In genomic region chr16:55508271-55508921, GRCh38 we compare ENCODE assay signal across 8 cellular contexts. TPM values are rescaled to one million over a fixed set of nuclear protein-coding genes. Genes with fewer than 3 reads are reported as not detected.
DNase-seq lines count a peak whose midpoint lies in the region; ATAC-seq, FAIRE-seq and TF ChIP-seq lines count a peak whose summit lies in the region.
"Had no signal": no experiment of that assay in that cellular context is flagged by ENCODE, and none has a peak within 500 bp of the region (broad histone marks: within the 10 kb centered on the region; RNA-seq: fewer than 3 reads in every experiment).

No MANE protein-coding gene starts in this region.

- H3K9ac ChIP-seq in IMR-90 (ENCODE audit: low read depth, low read length) (no peak overlapping the region), iPS-20b (ENCODE audit: low read depth, low read length) (no peak overlapping the region)

- H3K27ac Mint-ChIP-seq in activated T-helper 2 cell treated with anti-CD3 and anti-CD28 coated beads, Interferon-gamma antibody, Interleukin-2, Interleukin-4, amounts not matched to agents 10 μg/mL and 5 μg/mL and 100 μg/mL, durations not matched to agents 14 hours and 24 hours and 36 hours: no peak overlapping the region
- H3K27ac Mint-ChIP-seq in stimulated activated naive CD8-positive, alpha-beta T cell treated with anti-CD3 and anti-CD28 coated beads, Interleukin-15, amount 100 ng/mL, for 72 hours: no peak overlapping the region

- H3K4me1 Mint-ChIP-seq in activated T-helper 2 cell treated with anti-CD3 and anti-CD28 coated beads, Interferon-gamma antibody, Interleukin-2, Interleukin-4, amounts not matched to agents 10 μg/mL and 5 μg/mL and 100 μg/mL, durations not matched to agents 14 hours and 24 hours and 36 hours (ENCODE audit: low read depth): peaks cover 11% of the 10 kb centered on the region
- H3K4me1 Mint-ChIP-seq in stimulated activated naive CD8-positive, alpha-beta T cell treated with anti-CD3 and anti-CD28 coated beads, Interleukin-15, amount 100 ng/mL, for 72 hours: peaks cover 15% of the 10 kb centered on the region

- H3K36me3 ChIP-seq in IMR-90 (ENCODE audit: control insufficient read depth, insufficient read depth, low read length): peaks cover 39% of the 10 kb centered on the region
- H3K36me3 ChIP-seq in iPS-20b (ENCODE audit: insufficient read depth, low read depth, low read length): peaks cover 10% of the 10 kb centered on the region; the same call in 1 of the 2 replicates

- H3K36me3 Mint-ChIP-seq in activated T-helper 2 cell treated with anti-CD3 and anti-CD28 coated beads, Interferon-gamma antibody, Interleukin-2, Interleukin-4, amounts not matched to agents 10 μg/mL and 5 μg/mL and 100 μg/mL, durations not matched to agents 14 hours and 24 hours and 36 hours (ENCODE audit: low read depth): peaks cover 13% of the 10 kb centered on the region

- POLR2A ChIA-PET in IMR-90 (lab: Charles Lee; ENCODE audit: unreplicated experiment): no interaction called here

- no peak overlapping the region for H2BK15ac ChIP-seq in IMR-90 (ENCODE audit: low read depth, low read length)

- no peak overlapping the region for H2BK20ac ChIP-seq in IMR-90 (ENCODE audit: low read depth, low read length)

- dilution Hi-C loops in IMR-90 (cut with HindIII; ENCODE audit: low sequenced_read_pairs, unreplicated experiment): no loop called here

- no peak overlapping the region for H2BK120ac ChIP-seq in IMR-90 (ENCODE audit: low read depth, low read length)

- no peak overlapping the region for H3K23ac ChIP-seq in IMR-90 (ENCODE audit: low read depth, low read length)

- H3K4me3 ChIP-seq in IMR-90 (ENCODE audit: insufficient read depth, low read depth, low read length) (no peak overlapping the region), iPS-20b (ENCODE audit: low read length) (peak overlapping the region; percentile 64; the same call in 1 of the 2 replicates)

- H3K9me3 ChIP-seq in IMR-90 (ENCODE audit: control insufficient read depth, insufficient read depth, low read length) (no peaks in the 10 kb centered on the region), iPS-20b (ENCODE audit: insufficient read depth, low read depth, low read length) (peaks cover 19% of the 10 kb centered on the region; the same call in 1 of the 2 replicates)

- in situ Hi-C loops in IMR-90 (cut with MboI; ENCODE audit: low sequenced_read_pairs): no loop called here

- H4K5ac ChIP-seq in IMR-90 (ENCODE audit: low read depth, low read length): no peak overlapping the region

- no peak overlapping the region for H4K8ac ChIP-seq in IMR-90 (ENCODE audit: low read depth in 2 of 2, low read length in 2 of 2)

- CTCF ChIA-PET in IMR-90 (lab: Yijun Ruan, JAX): no interaction called here

- no peaks in the 10 kb centered on the region for H4K20me1 ChIP-seq in IMR-90 (ENCODE audit: insufficient read depth, low read length)

- peaks cover 3% of the 10 kb centered on the region; the same call in 1 of the 2 replicates for H3K9me1 ChIP-seq in IMR-90 (ENCODE audit: insufficient read depth, low read length)

- no peak overlapping the region for H3K14ac ChIP-seq in IMR-90 (replicated peaks; ENCODE audit: low read depth, low read length)

- H3K4me3 Mint-ChIP-seq in activated T-helper 2 cell treated with anti-CD3 and anti-CD28 coated beads, Interferon-gamma antibody, Interleukin-2, Interleukin-4, amounts not matched to agents 10 μg/mL and 5 μg/mL and 100 μg/mL, durations not matched to agents 14 hours and 24 hours and 36 hours (ENCODE audit: low read depth): peak overlapping the region; percentile 73
- peak overlapping the region; percentile 66 to 72 for H3K4me3 Mint-ChIP-seq in stimulated activated naive CD8-positive, alpha-beta T cell treated with anti-CD3 and anti-CD28 coated beads, Interleukin-15, amount 100 ng/mL, for 72 hours

- peak overlapping the region; percentile 96 for H2AFZ ChIP-seq in IMR-90 (replicated peaks; ENCODE audit: low read length, poor library complexity)

- DNase-seq in IMR-90 (no peak), urothelium cell line (ENCODE audit: low spot score) (no peak), cerebellar cortex (ENCODE audit: low spot score) (no peak)
- no peak for DNase-seq in activated T-helper 2 cell treated with anti-CD3 and anti-CD28 coated beads, Interferon-gamma antibody, Interleukin-2, Interleukin-4, amounts not matched to agents 10 μg/mL and 5 μg/mL and 100 μg/mL, durations not matched to agents 14 hours and 24 hours and 36 hours (ENCODE audit: low spot score)
- DNase-seq in stimulated activated naive CD8-positive, alpha-beta T cell treated with anti-CD3 and anti-CD28 coated beads, Interleukin-15, amount 100 ng/mL, for 72 hours: no peak
- DNase-seq in stimulated activated CD4-positive, alpha-beta T cell treated with anti-CD3 and anti-CD28 coated beads, Interleukin-4, amount 100 ng/mL, for 1 hour: no peak

- peaks cover 6 to 24% of the 10 kb centered on the region in 2 experiments; a peak in 2 of 4 replicates for H3K79me1 ChIP-seq in IMR-90 (ENCODE audit: low read depth in 1 of 2, low read length in 2 of 2)

- H3K4me1 ChIP-seq in IMR-90 (ENCODE audit: control insufficient read depth, insufficient read depth, low read length): peaks cover 5% of the 10 kb centered on the region; the same call in 1 of the 2 replicates
- H3K4me1 ChIP-seq in iPS-20b (ENCODE audit: insufficient read depth, low read length): no peaks in the 10 kb centered on the region

- peaks cover 18% of the 10 kb centered on the region for H3K9me3 Mint-ChIP-seq in activated T-helper 2 cell treated with anti-CD3 and anti-CD28 coated beads, Interferon-gamma antibody, Interleukin-2, Interleukin-4, amounts not matched to agents 10 μg/mL and 5 μg/mL and 100 μg/mL, durations not matched to agents 14 hours and 24 hours and 36 hours
- H3K9me3 Mint-ChIP-seq in stimulated activated naive CD8-positive, alpha-beta T cell treated with anti-CD3 and anti-CD28 coated beads, Interleukin-15, amount 100 ng/mL, for 72 hours: peaks cover 9 to 17% of the 10 kb centered on the region in 2 donors

- H3K4ac ChIP-seq in IMR-90 (ENCODE audit: low read depth, low read length): no peak overlapping the region

- H4K91ac ChIP-seq in IMR-90 (ENCODE audit: insufficient read depth, low read depth, low read length): no peak overlapping the region

- intact Hi-C loops in IMR-90 (cut with micrococcal nuclease): no loop called here
- intact Hi-C loops in activated T-helper 2 cell treated with anti-CD3 and anti-CD28 coated beads, Interferon-gamma antibody, Interleukin-2, Interleukin-4, amounts not matched to agents 10 μg/mL and 5 μg/mL and 100 μg/mL, durations not matched to agents 14 hours and 24 hours and 36 hours (cut with micrococcal nuclease): no loop called here

- no peak for TF ChIP-seq RAD21 in IMR-90 (IDR thresholded peaks at IDR 0.05; ENCODE audit: low read length)

- peak overlapping the region; percentile 80 for H2AK9ac ChIP-seq in IMR-90 (replicated peaks; ENCODE audit: low read depth, low read length, poor library complexity)

- H3K4me2 ChIP-seq in IMR-90 (ENCODE audit: low read depth, low read length): no peak overlapping the region

- WGBS in IMR-90 (ENCODE audit: extremely low coverage in 2 of 2, insufficient read length in 1 of 2), 2 experiments: 60% methylated on average over 2 of the region's 9 CpGs; no CpG with 5 or more reads in 1 of the 2 experiments

- FAIRE-seq in urothelium cell line (lab: Jason Lieb, UNC): no peak

- BruUV-seq in IMR-90 (replicated peaks; lab: Mats Ljungman, UMichigan): no TSS peak

- no peak overlapping the region for H3K56ac ChIP-seq in IMR-90 (ENCODE audit: extremely low read depth, insufficient read depth, low read length)

- H2BK5ac ChIP-seq in IMR-90 (ENCODE audit: low read depth, low read length, poor library complexity, severe bottlenecking): no peak overlapping the region

- no peak for TF ChIP-seq POLR2A in IMR-90 (IDR thresholded peaks at IDR 0.05; ENCODE audit: low read depth, low read length)

- peaks cover 30% of the 10 kb centered on the region for H3K27me3 Mint-ChIP-seq in activated T-helper 2 cell treated with anti-CD3 and anti-CD28 coated beads, Interferon-gamma antibody, Interleukin-2, Interleukin-4, amounts not matched to agents 10 μg/mL and 5 μg/mL and 100 μg/mL, durations not matched to agents 14 hours and 24 hours and 36 hours (ENCODE audit: low read depth)
- H3K27me3 Mint-ChIP-seq in stimulated activated naive CD8-positive, alpha-beta T cell treated with anti-CD3 and anti-CD28 coated beads, Interleukin-15, amount 100 ng/mL, for 72 hours: peaks cover 41% of the 10 kb centered on the region

- no peaks in the 10 kb centered on the region for H3K27me3 ChIP-seq in IMR-90 (ENCODE audit: control insufficient read depth, insufficient read depth, low read length)
- peaks cover 7% of the 10 kb centered on the region; the same call in 1 of the 2 replicates for H3K27me3 ChIP-seq in iPS-20b (ENCODE audit: insufficient read depth, low read length)

- H3K27ac ChIP-seq in IMR-90 (ENCODE audit: insufficient read depth, low read length) (no peak overlapping the region), iPS-20b (ENCODE audit: low read length) (no peak overlapping the region)

- H3K18ac ChIP-seq in IMR-90 (ENCODE audit: low read depth, low read length): no peak overlapping the region

- H2AK5ac ChIP-seq in IMR-90 (ENCODE audit: low read depth, low read length): no peak overlapping the region

- no peak for ATAC-seq in IMR-90 (ENCODE audit: low read depth)
- no peak for ATAC-seq in stimulated activated naive CD8-positive, alpha-beta T cell treated with anti-CD3 and anti-CD28 coated beads, Interleukin-15, amount 100 ng/mL, for 72 hours

- TF ChIP-seq CTCF in IMR-90 (conservative IDR thresholded peaks at IDR 0.05; ENCODE audit: low read depth, low read length): no peak

RNA-seq across cellular contexts. Expression of gene LPCAT2, which starts 0.5 kb away (rescaled TPM):
- 8.6 and 15.6 TPM in 2 replicates for total RNA-seq in IMR-90 (2012; rRNA removed)
- polyA plus RNA-seq in IMR-90 (2012; rRNA removed): 6.0 and 8.7 TPM in 2 replicates
- polyA plus RNA-seq in IMR-90 (2012; cell fraction: cytosol; rRNA removed): 3.1 and 7.7 TPM in 2 replicates
- polyA plus RNA-seq in IMR-90 (2012; cell fraction: nucleus; rRNA removed; ENCODE audit: low replicate concordance): 16.6 and 16.7 TPM in 2 replicates
- 4.1 and 4.7 TPM in 2 replicates for total RNA-seq in activated T-helper 2 cell treated with anti-CD3 and anti-CD28 coated beads, Interferon-gamma antibody, Interleukin-2, Interleukin-4, amounts not matched to agents 10 μg/mL and 5 μg/mL and 100 μg/mL, durations not matched to agents 14 hours and 24 hours and 36 hours

RNA-seq across cellular contexts. Expression of gene MMP2, which starts 29.4 kb away (rescaled TPM):
- total RNA-seq in IMR-90 (2012; rRNA removed): 164 and 240 TPM in 2 replicates
- 567 and 574 TPM in 2 replicates for polyA plus RNA-seq in IMR-90 (2012; rRNA removed)
- 665 and 744 TPM in 2 replicates for polyA plus RNA-seq in IMR-90 (2012; cell fraction: cytosol; rRNA removed)
- polyA plus RNA-seq in IMR-90 (2012; cell fraction: nucleus; rRNA removed; ENCODE audit: low replicate concordance): 209 and 252 TPM in 2 replicates
- 0.11 and 0.34 TPM in 2 replicates for total RNA-seq in activated T-helper 2 cell treated with anti-CD3 and anti-CD28 coated beads, Interferon-gamma antibody, Interleukin-2, Interleukin-4, amounts not matched to agents 10 μg/mL and 5 μg/mL and 100 μg/mL, durations not matched to agents 14 hours and 24 hours and 36 hours

RNA-seq across cellular contexts. Expression of gene CAPNS2, which starts 58.1 kb away (rescaled TPM):
- 0.56 and 0.72 TPM in 2 replicates for total RNA-seq in IMR-90 (2012; rRNA removed)
- polyA plus RNA-seq in IMR-90 (2012; rRNA removed): 0.09 TPM in 1 of 2 replicates, not detected in the other
- polyA plus RNA-seq in IMR-90 (2012; cell fraction: cytosol; rRNA removed): not detected in 2 replicates
- polyA plus RNA-seq in IMR-90 (2012; cell fraction: nucleus; rRNA removed; ENCODE audit: low replicate concordance): 0.23 and 0.39 TPM in 2 replicates
- not detected in 2 replicates for total RNA-seq in activated T-helper 2 cell treated with anti-CD3 and anti-CD28 coated beads, Interferon-gamma antibody, Interleukin-2, Interleukin-4, amounts not matched to agents 10 μg/mL and 5 μg/mL and 100 μg/mL, durations not matched to agents 14 hours and 24 hours and 36 hours
- total RNA-seq: NCI-H460 had no signal

Comparison
In these comparisons a context has a peak if more than half of its experiments do, and no peak if none do; other contexts are left out.
1. RNA of gene MMP2, which starts 29.4 kb away (total RNA-seq): 164 to 240 TPM in IMR-90; 0.11 to 0.34 TPM in activated T-helper 2 cell treated with anti-CD3 and anti-CD28 coated beads, Interferon-gamma antibody, Interleukin-2, Interleukin-4, amounts not matched to agents 10 μg/mL and 5 μg/mL and 100 μg/mL, durations not matched to agents 14 hours and 24 hours and 36 hours; every median in the first group is over 100 times any median in the second.